Comparison of ENCODE assay signal across 13 cellular contexts in genomic region chr4:125728568-125728967, GRCh38.
DNase-seq lines count a peak whose midpoint lies in the region; ATAC-seq and TF ChIP-seq lines count a peak whose summit lies in the region.
"Had no signal": no experiment of that assay in that cellular context is flagged by ENCODE, and none has a peak within 500 bp of the region (broad histone marks: within the 10 kb centered on the region; RNA-seq: fewer than 3 reads in every experiment).

No MANE protein-coding gene starts in this region.

- TF ChIP-seq CTCF in retinal pigment epithelial cell (conservative IDR thresholded peaks at IDR 0.05; ENCODE audit: low read depth, low read length) (no peak), Caco-2 (IDR thresholded peaks at IDR 0.05; ENCODE audit: insufficient read depth in 1 of 2, low read depth in 1 of 2, low read length in 1 of 2, severe bottlenecking in 1 of 2, unreplicated experiment in 1 of 2) (no peak)

- no peak overlapping the region for H3K27ac Mint-ChIP-seq in Caco-2 (ENCODE audit: unreplicated experiment)
- H3K27ac Mint-ChIP-seq: memory B cell had no signal

- H3K9me2 ChIP-seq in GM23248 (ENCODE audit: insufficient read depth): no peaks in the 10 kb centered on the region

- no peak overlapping the region for H3K9ac ChIP-seq in GM23248

- H4K20me1 ChIP-seq in GM23248 (ENCODE audit: insufficient read depth): no peaks in the 10 kb centered on the region

- no peaks in the 10 kb centered on the region for H3K36me3 ChIP-seq in GM23248 (ENCODE audit: low read depth)
- no peaks in the 10 kb centered on the region for H3K36me3 ChIP-seq in SJSA1
- H3K36me3 ChIP-seq in Caco-2 (ENCODE audit: control insufficient read depth, insufficient read depth, low read length): no peaks in the 10 kb centered on the region

- CTCF ChIA-PET in Caco-2 (lab: Charles Lee): no interaction called here

- H3K79me2 ChIP-seq in GM23248 (ENCODE audit: insufficient read depth): no peaks in the 10 kb centered on the region

- 55 to 63% methylated on average over 2 of the region's 2 CpGs for WGBS in GM23248 (ENCODE audit: low coverage in 1 of 2, low lambda C conversion rate in 2 of 2, missing lambda C conversion rate in 2 of 2), 2 experiments

- no TSS peak for BruUV-seq in Caco-2 (replicated peaks; lab: Mats Ljungman, UMichigan)

- POLR2A ChIA-PET in Caco-2 (lab: Charles Lee): no interaction called here

- DNase-seq in GM23248: peak; percentile 94
- peak; percentile 90 to 92 for DNase-seq in SJSA1 (ENCODE audit: low read depth in 1 of 2, low spot score in 2 of 2)
- DNase-seq in fibroblast of the conjunctiva (ENCODE audit: low read depth): peak; percentile 84
- peak; percentile 60 for DNase-seq in retinal pigment epithelial cell (ENCODE audit: low read depth)
- DNase-seq in stimulated activated naive CD4-positive, alpha-beta T cell (lab: John Stamatoyannopoulos, UW): no peak
- no peak for DNase-seq in left ventricle myocardium superior
- no peak for DNase-seq in stimulated activated naive CD8-positive, alpha-beta T cell treated with anti-CD3 and anti-CD28 coated beads, Interleukin-15, Interleukin-2, amounts not matched to agents 100 U/mL and 50 U/mL, for 24 hours
- no peak for DNase-seq in Caco-2
- DNase-seq: activated gamma-delta T cell treated with Interleukin-2 at 50 U/mL for 16 hours; NK-92 treated with Interleukin-12 subunit alpha and Interleukin-12 subunit beta, amount 100 ng/mL, for 24 hours; stimulated activated CD4-positive, alpha-beta T cell treated with anti-CD3 and anti-CD28 coated beads, Interleukin-12 subunit alpha, Interleukin-12 subunit beta, amount 100 ng/mL, for 4 hours; stimulated activated naive CD4-positive, alpha-beta T cell treated with Interleukin-2 at 50 U/mL for 16 hours had no signal

- H3K27me3 ChIP-seq in GM23248 (replicated peaks; ENCODE audit: insufficient read depth): no peaks in the 10 kb centered on the region
- H3K27me3 ChIP-seq in SJSA1 (replicated peaks): no peaks in the 10 kb centered on the region
- H3K27me3 ChIP-seq in Caco-2 (replicated peaks; ENCODE audit: control insufficient read depth, insufficient read depth, low read length): no peaks in the 10 kb centered on the region

- H3K4me3 ChIP-seq in GM23248: no peak overlapping the region
- H3K4me3 ChIP-seq in SJSA1: no peak overlapping the region
- H3K4me3 ChIP-seq in retinal pigment epithelial cell (ENCODE audit: low read length): no peak overlapping the region
- H3K4me3 ChIP-seq in Caco-2 (ENCODE audit: low read depth, low read length): no peak overlapping the region

- no peak overlapping the region for H3K4me3 Mint-ChIP-seq in Caco-2 (ENCODE audit: unreplicated experiment)
- H3K4me3 Mint-ChIP-seq: memory B cell had no signal

- H3K9me3 ChIP-seq in GM23248 (ENCODE audit: low read depth) (no peaks in the 10 kb centered on the region), SJSA1 (replicated peaks) (no peaks in the 10 kb centered on the region), Caco-2 (no peaks in the 10 kb centered on the region)

- H3K27me3 Mint-ChIP-seq in Caco-2 (ENCODE audit: insufficient read depth, unreplicated experiment): no peaks in the 10 kb centered on the region
- H3K27me3 Mint-ChIP-seq: memory B cell had no signal

- intact Hi-C loops in left ventricle myocardium superior (cut with micrococcal nuclease) (no loop called here), Caco-2 (cut with micrococcal nuclease; ENCODE audit: unreplicated experiment) (no loop called here)

- ATAC-seq in left ventricle myocardium superior: no peak
- no peak for ATAC-seq in stimulated activated naive CD8-positive, alpha-beta T cell treated with anti-CD3 and anti-CD28 coated beads, Interleukin-15, Interleukin-2, amounts not matched to agents 100 U/mL and 50 U/mL, for 24 hours

- H3K9me3 Mint-ChIP-seq in Caco-2 (ENCODE audit: unreplicated experiment): no peaks in the 10 kb centered on the region
- H3K9me3 Mint-ChIP-seq: memory B cell had no signal

- no peak overlapping the region for H2AFZ ChIP-seq in GM23248

- peak overlapping the region; percentile 58 for H3K27ac ChIP-seq in GM23248
- H3K27ac ChIP-seq in SJSA1: peak overlapping the region; percentile 91

- H3K36me3 Mint-ChIP-seq in Caco-2 (ENCODE audit: insufficient read depth, unreplicated experiment): no peaks in the 10 kb centered on the region
- H3K36me3 Mint-ChIP-seq: memory B cell had no signal

- H3K4me1 ChIP-seq in GM23248 (ENCODE audit: insufficient read depth) (peaks cover 17% of the 10 kb centered on the region), SJSA1 (replicated peaks) (peaks cover 38% of the 10 kb centered on the region), Caco-2 (no peaks in the 10 kb centered on the region)

- no peaks in the 10 kb centered on the region for H3K4me1 Mint-ChIP-seq in Caco-2 (ENCODE audit: low read depth, unreplicated experiment)
- H3K4me1 Mint-ChIP-seq: memory B cell had no signal

- H3K4me2 ChIP-seq in GM23248 (ENCODE audit: unreplicated experiment): no peak overlapping the region

- in situ Hi-C loops in GM23248 (cut with MboI): no loop called here

- peaks cover 20% of the 10 kb centered on the region for H3F3A ChIP-seq in GM23248 (ENCODE audit: insufficient read depth)

Comparison
In these comparisons a context has a peak if more than half of its experiments do, and no peak if none do; other contexts are left out.
1. DNase-seq: peak in GM23248 (single experiment), SJSA1 (2 of 2), fibroblast of the conjunctiva (single experiment) and retinal pigment epithelial cell (single experiment); none in stimulated activated naive CD4-positive, alpha-beta T cell (0 of 6), left ventricle myocardium superior (single experiment), stimulated activated naive CD8-positive, alpha-beta T cell treated with anti-CD3 and anti-CD28 coated beads, Interleukin-15, Interleukin-2, amounts not matched to agents 100 U/mL and 50 U/mL, for 24 hours (single experiment) and Caco-2 (0 of 2).